In the genomic region with DNA sequence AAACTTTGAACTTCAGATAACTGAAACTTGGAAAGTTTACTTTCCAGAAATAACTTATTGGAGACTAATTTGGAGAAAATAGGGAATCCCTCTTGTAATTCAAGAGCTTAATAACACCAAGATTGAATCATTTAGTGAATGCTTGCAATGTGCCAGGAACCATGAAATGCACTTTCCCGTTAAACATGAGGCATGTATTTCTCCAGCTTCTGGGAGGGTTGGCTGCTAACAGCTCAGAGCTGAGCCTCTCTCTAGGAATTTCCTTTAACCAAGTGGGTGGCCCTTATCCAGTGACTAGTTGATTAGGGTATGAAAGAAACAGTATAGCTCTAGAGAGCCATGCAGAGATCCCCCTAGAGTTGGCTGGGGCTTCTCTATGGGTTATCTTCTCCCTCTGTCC, we compare ENCODE assay signal across 24 cellular contexts.
"Had no signal": no experiment of that assay in that cellular context is flagged by ENCODE, and none has a peak within 500 bp of the region (broad histone marks: within the 10 kb centered on the region; RNA-seq: fewer than 3 reads in every experiment).

No MANE protein-coding gene starts in this region.

- H3K9me3 Mint-ChIP-seq: activated naive CD8-positive, alpha-beta T cell treated with anti-CD3 and anti-CD28 coated beads for 36 hours had no signal

- ATAC-seq: activated T-helper 17 cell treated with anti-CD3 and anti-CD28 coated beads, Interleukin-2, amount 50 U/mL, for 72 hours; PC-3 had no signal

- H3K27me3 Mint-ChIP-seq: activated CD4-positive, alpha-beta memory T cell treated with anti-CD3 and anti-CD28 coated beads, Interleukin-2, amount 10 ng/mL, durations not matched to agents 7 days and 5 days; activated naive CD8-positive, alpha-beta T cell treated with anti-CD3 and anti-CD28 coated beads for 36 hours; activated T-helper 17 cell treated with anti-CD3 and anti-CD28 coated beads, Interleukin-2, amount 50 U/mL, for 72 hours had no signal

- H3K36me3 Mint-ChIP-seq: activated naive CD8-positive, alpha-beta T cell treated with anti-CD3 and anti-CD28 coated beads for 36 hours had no signal

- DNase-seq: activated CD4-positive, alpha-beta memory T cell treated with anti-CD3 and anti-CD28 coated beads, Interleukin-2, amount 10 ng/mL, durations not matched to agents 7 days and 5 days; activated CD4-positive, alpha-beta T cell treated with anti-CD3 and anti-CD28 coated beads, Interleukin-2, amount 50 U/mL, for 1 hour; activated CD4-positive, CD25-positive, alpha-beta regulatory T cell; activated gamma-delta T cell; activated naive CD4-positive, alpha-beta T cell treated with anti-CD3 and anti-CD28 coated beads for 36 hours; activated naive CD8-positive, alpha-beta T cell treated with anti-CD3 and anti-CD28 coated beads for 36 hours; activated T-cell treated with anti-CD3 and anti-CD28 coated beads for 4 hours; activated T-cell treated with anti-CD3 and anti-CD28 coated beads, Interleukin-2, amount 50 U/mL, for 48 hours; cerebellar nuclear complex; KG1; MV-4-11; NCI-H1092 treated with DMSO at 0.1 percent for 48 hours; NCI-H1436; NCI-H1694 treated with DMSO at 0.1 percent for 48 hours; NCI-H2029 treated with DMSO at 0.1 percent for 48 hours; NCI-H345; NCI-H510A; NCI-H526 treated with DMSO at 0.1 percent for 48 hours; NCI-H82; NK-92 treated with Interleukin-12 subunit alpha and Interleukin-12 subunit beta, amount 100 ng/mL, for 24 hours; PC-3; SHP77 had no signal

- H3K4me3 Mint-ChIP-seq: activated CD4-positive, alpha-beta memory T cell treated with anti-CD3 and anti-CD28 coated beads, Interleukin-2, amount 10 ng/mL, durations not matched to agents 7 days and 5 days; activated naive CD4-positive, alpha-beta T cell treated with anti-CD3 and anti-CD28 coated beads for 36 hours; activated naive CD8-positive, alpha-beta T cell treated with anti-CD3 and anti-CD28 coated beads for 36 hours; activated T-helper 17 cell treated with anti-CD3 and anti-CD28 coated beads, Interleukin-2, amount 50 U/mL, for 72 hours; T-helper 1 cell treated with Interleukin-12 subunit alpha and Interleukin-12 subunit beta and Interleukin-4 antibody, amounts not matched to agents 30 μg/mL and 1 μg/mL, for 36 hours had no signal

- H3K4me1 Mint-ChIP-seq: activated CD4-positive, alpha-beta memory T cell treated with anti-CD3 and anti-CD28 coated beads, Interleukin-2, amount 10 ng/mL, durations not matched to agents 7 days and 5 days; activated naive CD8-positive, alpha-beta T cell treated with anti-CD3 and anti-CD28 coated beads for 36 hours; activated T-helper 17 cell treated with anti-CD3 and anti-CD28 coated beads, Interleukin-2, amount 50 U/mL, for 72 hours had no signal

- H3K27ac Mint-ChIP-seq: activated CD4-positive, alpha-beta memory T cell treated with anti-CD3 and anti-CD28 coated beads, Interleukin-2, amount 10 ng/mL, durations not matched to agents 7 days and 5 days; activated naive CD4-positive, alpha-beta T cell treated with anti-CD3 and anti-CD28 coated beads for 36 hours; activated naive CD8-positive, alpha-beta T cell treated with anti-CD3 and anti-CD28 coated beads for 36 hours; activated T-helper 17 cell treated with anti-CD3 and anti-CD28 coated beads, Interleukin-2, amount 50 U/mL, for 72 hours; T-helper 1 cell treated with Interleukin-12 subunit alpha and Interleukin-12 subunit beta and Interleukin-4 antibody, amounts not matched to agents 30 μg/mL and 1 μg/mL, for 36 hours had no signal
